In the genomic region with DNA sequence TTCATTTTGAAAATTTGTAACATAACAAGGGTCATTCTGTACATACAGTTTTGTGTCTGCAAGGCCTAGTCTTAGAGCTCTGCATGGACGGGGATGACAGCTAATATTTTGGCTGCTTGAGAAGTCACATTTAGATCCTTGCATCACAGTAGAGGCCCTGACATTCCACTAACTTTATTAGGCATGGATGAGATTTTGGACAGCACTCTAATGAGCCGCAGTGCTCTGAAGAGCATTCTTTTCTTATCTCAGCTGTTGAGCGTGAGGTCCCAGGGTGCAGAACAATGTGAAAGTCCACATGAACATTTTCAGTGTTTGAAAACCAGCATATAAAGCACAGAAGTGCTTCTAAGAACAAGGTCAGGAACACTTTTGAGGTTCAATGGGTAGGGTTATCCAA, we compare ENCODE assay signal across 16 cellular contexts. TPM values are rescaled to one million over a fixed set of nuclear protein-coding genes. Genes with fewer than 3 reads are reported as not detected.
A peak's percentile ranks its signal among the peaks of the same experiment; 100 is the strongest.
DNase-seq lines count a peak whose midpoint lies in the region; ATAC-seq and TF ChIP-seq lines count a peak whose summit lies in the region.
"Had no signal": no experiment of that assay in that cellular context is flagged by ENCODE, and none has a peak within 500 bp of the region (broad histone marks: within the 10 kb centered on the region; RNA-seq: fewer than 3 reads in every experiment).

No MANE protein-coding gene starts in this region.

- no peak for TF ChIP-seq CTCF in esophagus squamous epithelium (IDR thresholded peaks at IDR 0.05)
- no peak for TF ChIP-seq CTCF in testis (IDR thresholded peaks at IDR 0.05)

- DNase-seq in esophagus squamous epithelium (lab: John Stamatoyannopoulos, UW): no peak
- no peak for DNase-seq in left lobe of liver (ENCODE audit: low spot score)
- peak; percentile 34 for DNase-seq in testis
- DNase-seq in SHP77 (lab: John Stamatoyannopoulos, UW): no peak
- no peak for DNase-seq in stimulated activated CD8-positive, alpha-beta memory T cell treated with anti-CD3 and anti-CD28 coated beads, Interleukin-4, amount 100 ng/mL, for 48 hours
- DNase-seq in activated CD4-positive, alpha-beta T cell treated with anti-CD3 and anti-CD28 coated beads, Interleukin-2, amount 50 U/mL, for 4 hours: no peak
- DNase-seq: activated gamma-delta T cell treated with Interleukin-2 at 50 U/mL for 16 hours; dorsolateral prefrontal cortex; mucosa of descending colon; NCI-H1417 treated with DMSO at 0.1 percent for 48 hours; NCI-H226; pancreas; stimulated activated naive CD8-positive, alpha-beta T cell treated with anti-CD3 and anti-CD28 coated beads, Interleukin-15, amount 100 ng/mL, for 72 hours had no signal

- no peak for TF ChIP-seq RAD21 in Ishikawa (IDR thresholded peaks at IDR 0.05; ENCODE audit: low read depth)

- intact Hi-C loops in esophagus squamous epithelium (cut with DNase I) (no loop called here), testis (cut with DNase I; ENCODE audit: low total_unique reads) (no loop called here)

- no peak for TF ChIP-seq EP300 in Ishikawa (IDR thresholded peaks at IDR 0.05; ENCODE audit: borderline replicate concordance)

- no peak overlapping the region for H3K4me3 ChIP-seq in esophagus squamous epithelium
- H3K4me3 ChIP-seq in testis: no peak overlapping the region
- H3K4me3 ChIP-seq: mucosa of descending colon, pancreas, SK-N-MC had no signal

- H3K27ac ChIP-seq in esophagus squamous epithelium (peak overlapping the region in 3 of 4 donors; percentile 31 to 72 (median 61)), testis (peak overlapping the region in 1 of 2 donors; percentile 25)
- H3K27ac ChIP-seq: dorsolateral prefrontal cortex, foreskin keratinocyte, SK-N-MC had no signal

- H3K27me3 ChIP-seq in esophagus squamous epithelium (no peaks in the 10 kb centered on the region), testis (no peaks in the 10 kb centered on the region)
- H3K27me3 ChIP-seq: dorsolateral prefrontal cortex, foreskin keratinocyte, pancreas had no signal

- 62 to 74% methylated on average over 3 of the region's 3 CpGs for WGBS in esophagus squamous epithelium, 2 donors
- WGBS in testis, 2 donors: 28 to 32% methylated on average over 3 of the region's 3 CpGs

- peak; percentile 36 for ATAC-seq in left lobe of liver
- ATAC-seq: stimulated activated naive CD8-positive, alpha-beta T cell treated with anti-CD3 and anti-CD28 coated beads, Interleukin-15, amount 100 ng/mL, for 72 hours had no signal

- H3K9me3 ChIP-seq in esophagus squamous epithelium: no peaks in the 10 kb centered on the region
- no peaks in the 10 kb centered on the region for H3K9me3 ChIP-seq in testis
- H3K9me3 ChIP-seq: mucosa of descending colon, pancreas had no signal

- H3K4me1 ChIP-seq in esophagus squamous epithelium (peaks cover 0 to 35% (median 16%) of the 10 kb centered on the region in 3 donors), testis (peaks cover 15% of the 10 kb centered on the region)

- no peak for TF ChIP-seq POLR2A in esophagus squamous epithelium (IDR thresholded peaks at IDR 0.05)
- no peak for TF ChIP-seq POLR2A in testis (IDR thresholded peaks at IDR 0.05)

- H3K36me3 ChIP-seq in esophagus squamous epithelium: no peaks in the 10 kb centered on the region
- H3K36me3 ChIP-seq in testis (ENCODE audit: low read depth, missing control alignments): no peaks in the 10 kb centered on the region
- H3K36me3 ChIP-seq: pancreas had no signal

TF ChIP-seq in Ishikawa, 13 proteins besides CTCF, POLR2A, EP300 and RAD21:
- TF ChIP-seq, protein P1, sequence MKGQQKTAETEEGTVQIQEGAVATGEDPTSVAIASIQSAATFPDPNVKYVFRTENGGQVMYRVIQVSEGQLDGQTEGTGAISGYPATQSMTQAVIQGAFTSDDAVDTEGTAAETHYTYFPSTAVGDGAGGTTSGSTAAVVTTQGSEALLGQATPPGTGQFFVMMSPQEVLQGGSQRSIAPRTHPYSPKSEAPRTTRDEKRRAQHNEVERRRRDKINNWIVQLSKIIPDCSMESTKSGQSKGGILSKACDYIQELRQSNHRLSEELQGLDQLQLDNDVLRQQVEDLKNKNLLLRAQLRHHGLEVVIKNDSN (IDR thresholded peaks at IDR 0.05): no peak
- 0 out of 2 replicates have a peak, but pooled peaks have one; percentile 12 for TF ChIP-seq TEAD4 (IDR thresholded peaks at IDR 0.05)

RNA-seq across cellular contexts. Expression of a gene that starts 58.9 kb away (rescaled TPM):
- total RNA-seq in esophagus squamous epithelium (1 to 10 TPM; 1.8 to 8.1 (median 3.5) TPM), left lobe of liver (0.98 TPM), testis (1 to 10 TPM; 3.6 to 4.8 TPM)
- 4.2 TPM for polyA plus RNA-seq in testis (ENCODE audit: insufficient read depth, low read depth, low replicate concordance)
- total RNA-seq: foreskin keratinocyte had no signal
- polyA plus RNA-seq: foreskin keratinocyte had no signal
